8 cellular contexts compared by ENCODE assay signal in genomic region chr17:67651218-67651579, GRCh38.
DNase-seq lines count a peak whose midpoint lies in the region; ATAC-seq, FAIRE-seq and TF ChIP-seq lines count a peak whose summit lies in the region.
"Not testable (repeated sequence)": the region's sequence is repeated elsewhere in the genome, so short reads cannot be mapped to it uniquely, and the experiment has no call there.

No MANE protein-coding gene starts in this region.

- H3K27ac Mint-ChIP-seq in GM23338 = peak overlapping the region; percentile 67; the same call in 1 of the 2 replicates
- peak overlapping the region; percentile 36 for H3K27ac Mint-ChIP-seq in activated CD4-positive, alpha-beta T cell treated with anti-CD3 and anti-CD28 coated beads, Interleukin-2, amount 10 ng/mL, durations not matched to agents 7 days and 5 days
- peak overlapping the region; percentile 19 for H3K27ac Mint-ChIP-seq in activated CD8-positive, alpha-beta T cell treated with anti-CD3 and anti-CD28 coated beads, Interleukin-2, amount 10 ng/mL, durations not matched to agents 7 days and 5 days
- not testable (repeated sequence) for H3K27ac Mint-ChIP-seq in astrocyte (ENCODE audit: unreplicated experiment)
- H3K27ac Mint-ChIP-seq in natural killer cell treated with Interleukin-12 subunit alpha and Interleukin-12 subunit beta and Interleukin-15 and Interleukin-18, amount 100 ng/mL, for 72 hours = peak overlapping the region; percentile 96 to 97
- H3K27ac Mint-ChIP-seq in stimulated activated naive B cell treated with anti-CD40 and anti-IgM and Interleukin-4, amounts not matched to agents 10 μg/mL and 1 μg/mL and 100 μg/mL, for 72 hours = peak overlapping the region; percentile 42

- H3F3A ChIP-seq in GM23338 (replicated peaks; ENCODE audit: low read depth) = not testable (repeated sequence)

- not testable (repeated sequence) for H3K4me3 ChIP-seq in GM23338; astrocyte (ENCODE audit: insufficient read depth, low read depth, low read length)
- H3K4me3 ChIP-seq in OCI-LY3 (ENCODE audit: low read length) = peak overlapping the region; percentile 55; the same call in 1 of the 2 replicates

- H3K36me3 ChIP-seq in GM23338 (ENCODE audit: insufficient read depth); OCI-LY3 (replicated peaks; ENCODE audit: low read depth, low read length); astrocyte (ENCODE audit: insufficient read depth, low read length): not testable (repeated sequence)

- H3K4me1 ChIP-seq in GM23338 (ENCODE audit: insufficient read depth) (peaks cover 19% of the 10 kb centered on the region), OCI-LY3 (ENCODE audit: low read length) (peaks cover 22% of the 10 kb centered on the region), astrocyte (ENCODE audit: insufficient read depth, low read length) (peaks cover 13% of the 10 kb centered on the region)

- H2AFZ ChIP-seq in GM23338; OCI-LY3 (ENCODE audit: low read depth, low read length); astrocyte (ENCODE audit: low read depth, low read length): not testable (repeated sequence)

- TF ChIP-seq CTCF in GM23338 (conservative IDR thresholded peaks at IDR 0.05; ENCODE audit: low read depth in 2 of 2); OCI-LY3 (IDR thresholded peaks at IDR 0.05; ENCODE audit: low read depth, low read length); astrocyte (IDR thresholded peaks at IDR 0.05; ENCODE audit: insufficient read depth, low read depth, low read length): not testable (repeated sequence)

- not testable (repeated sequence) for H3K9me3 Mint-ChIP-seq in GM23338; activated CD4-positive, alpha-beta T cell treated with anti-CD3 and anti-CD28 coated beads, Interleukin-2, amount 10 ng/mL, durations not matched to agents 7 days and 5 days; activated CD8-positive, alpha-beta T cell treated with anti-CD3 and anti-CD28 coated beads, Interleukin-2, amount 10 ng/mL, durations not matched to agents 7 days and 5 days (ENCODE audit: insufficient read depth); astrocyte (ENCODE audit: unreplicated experiment); natural killer cell treated with Interleukin-12 subunit alpha and Interleukin-12 subunit beta and Interleukin-15 and Interleukin-18, amount 100 ng/mL, for 72 hours; stimulated activated naive B cell treated with anti-CD40 and anti-IgM and Interleukin-4, amounts not matched to agents 10 μg/mL and 1 μg/mL and 100 μg/mL, for 72 hours

- FAIRE-seq in GM18507 (lab: Jason Lieb, UNC) = peak; percentile 46
- FAIRE-seq in astrocyte (lab: Jason Lieb, UNC) = not testable (repeated sequence)

- not testable (repeated sequence) for H3K27me3 ChIP-seq in GM23338 (ENCODE audit: insufficient read depth); OCI-LY3 (ENCODE audit: low read depth, low read length); astrocyte (ENCODE audit: insufficient read depth, low read length)

- peaks cover 12% of the 10 kb centered on the region for H3K4me1 Mint-ChIP-seq in GM23338
- not testable (repeated sequence) for H3K4me1 Mint-ChIP-seq in activated CD4-positive, alpha-beta T cell treated with anti-CD3 and anti-CD28 coated beads, Interleukin-2, amount 10 ng/mL, durations not matched to agents 7 days and 5 days; astrocyte (ENCODE audit: low read depth, unreplicated experiment)
- peaks cover 20% of the 10 kb centered on the region for H3K4me1 Mint-ChIP-seq in activated CD8-positive, alpha-beta T cell treated with anti-CD3 and anti-CD28 coated beads, Interleukin-2, amount 10 ng/mL, durations not matched to agents 7 days and 5 days (ENCODE audit: low read depth)
- peaks cover 58 to 77% of the 10 kb centered on the region in 2 donors for H3K4me1 Mint-ChIP-seq in natural killer cell treated with Interleukin-12 subunit alpha and Interleukin-12 subunit beta and Interleukin-15 and Interleukin-18, amount 100 ng/mL, for 72 hours (ENCODE audit: low read depth in 2 of 2)
- peaks cover 5 to 17% of the 10 kb centered on the region in 2 donors for H3K4me1 Mint-ChIP-seq in stimulated activated naive B cell treated with anti-CD40 and anti-IgM and Interleukin-4, amounts not matched to agents 10 μg/mL and 1 μg/mL and 100 μg/mL, for 72 hours

- H3K4me3 Mint-ChIP-seq in GM23338; activated CD4-positive, alpha-beta T cell treated with anti-CD3 and anti-CD28 coated beads, Interleukin-2, amount 10 ng/mL, durations not matched to agents 7 days and 5 days; activated CD8-positive, alpha-beta T cell treated with anti-CD3 and anti-CD28 coated beads, Interleukin-2, amount 10 ng/mL, durations not matched to agents 7 days and 5 days; astrocyte (ENCODE audit: unreplicated experiment); stimulated activated naive B cell treated with anti-CD40 and anti-IgM and Interleukin-4, amounts not matched to agents 10 μg/mL and 1 μg/mL and 100 μg/mL, for 72 hours: not testable (repeated sequence)
- peak overlapping the region; percentile 76 for H3K4me3 Mint-ChIP-seq in natural killer cell treated with Interleukin-12 subunit alpha and Interleukin-12 subunit beta and Interleukin-15 and Interleukin-18, amount 100 ng/mL, for 72 hours

- H3K9ac ChIP-seq in OCI-LY3 (ENCODE audit: low read length) (peak overlapping the region; percentile 13; the same call in 1 of the 2 replicates), astrocyte (ENCODE audit: low read length) (peak overlapping the region; percentile 14)

- not testable (repeated sequence) for H3K79me2 ChIP-seq in GM23338 (replicated peaks; ENCODE audit: insufficient read depth); OCI-LY3 (ENCODE audit: low read length); astrocyte (ENCODE audit: insufficient read depth, low read length)

- not testable (repeated sequence) for H4K20me1 ChIP-seq in GM23338 (replicated peaks; ENCODE audit: insufficient read depth); OCI-LY3 (ENCODE audit: insufficient read depth, low read length); astrocyte (ENCODE audit: insufficient read depth, low read length)

- CTCF ChIA-PET in activated CD4-positive, alpha-beta T cell treated with anti-CD3 and anti-CD28 coated beads, Interleukin-2, amount 10 ng/mL, durations not matched to agents 7 days and 5 days (lab: Charles Lee) = interaction anchor here (1.3 kb wide), 1 partner anchor 13 kb away, joined by 3 read pairs; no protein-coding TSS in a partner anchor
- CTCF ChIA-PET in activated CD8-positive, alpha-beta T cell treated with anti-CD3 and anti-CD28 coated beads, Interleukin-2, amount 10 ng/mL, durations not matched to agents 7 days and 5 days (lab: Charles Lee) = not testable (repeated sequence)

- H3K4me2 ChIP-seq in GM23338 = not testable (repeated sequence)
- H3K4me2 ChIP-seq in OCI-LY3 (ENCODE audit: low read length) (peak overlapping the region; percentile 69), astrocyte (ENCODE audit: low read length) (peak overlapping the region; percentile 56)

- H3K9me3 ChIP-seq in OCI-LY3 (ENCODE audit: insufficient read depth, low read length); astrocyte (ENCODE audit: insufficient read depth, low read depth, low read length): not testable (repeated sequence)

- not testable (repeated sequence) for DNase-seq in GM18507 (ENCODE audit: extremely low spot score, insufficient read length, low read depth); GM23338 (ENCODE audit: low spot score); activated CD4-positive, alpha-beta T cell treated with anti-CD3 and anti-CD28 coated beads, Interleukin-2, amount 10 ng/mL, durations not matched to agents 7 days and 5 days; activated CD8-positive, alpha-beta T cell treated with anti-CD3 and anti-CD28 coated beads, Interleukin-2, amount 10 ng/mL, durations not matched to agents 7 days and 5 days; astrocyte (ENCODE audit: low read depth); natural killer cell treated with Interleukin-12 subunit alpha and Interleukin-12 subunit beta and Interleukin-15 and Interleukin-18, amount 100 ng/mL, for 72 hours (ENCODE audit: low spot score); stimulated activated naive B cell treated with anti-CD40 and anti-IgM and Interleukin-4, amounts not matched to agents 10 μg/mL and 1 μg/mL and 100 μg/mL, for 72 hours

- H3K27me3 Mint-ChIP-seq in GM23338 (ENCODE audit: insufficient read depth, low read depth, poor library complexity); activated CD4-positive, alpha-beta T cell treated with anti-CD3 and anti-CD28 coated beads, Interleukin-2, amount 10 ng/mL, durations not matched to agents 7 days and 5 days; activated CD8-positive, alpha-beta T cell treated with anti-CD3 and anti-CD28 coated beads, Interleukin-2, amount 10 ng/mL, durations not matched to agents 7 days and 5 days (ENCODE audit: low read depth); astrocyte (ENCODE audit: low read depth, unreplicated experiment); natural killer cell treated with Interleukin-12 subunit alpha and Interleukin-12 subunit beta and Interleukin-15 and Interleukin-18, amount 100 ng/mL, for 72 hours; stimulated activated naive B cell treated with anti-CD40 and anti-IgM and Interleukin-4, amounts not matched to agents 10 μg/mL and 1 μg/mL and 100 μg/mL, for 72 hours: not testable (repeated sequence)

- H3K9me2 ChIP-seq in GM23338 (ENCODE audit: insufficient read depth) = not testable (repeated sequence)

- POLR2A ChIA-PET in activated CD4-positive, alpha-beta T cell treated with anti-CD3 and anti-CD28 coated beads, Interleukin-2, amount 10 ng/mL, durations not matched to agents 7 days and 5 days (lab: Charles Lee); activated CD8-positive, alpha-beta T cell treated with anti-CD3 and anti-CD28 coated beads, Interleukin-2, amount 10 ng/mL, durations not matched to agents 7 days and 5 days (lab: Charles Lee): not testable (repeated sequence)

- not testable (repeated sequence) for ATAC-seq in GM23338; activated CD8-positive, alpha-beta T cell treated with anti-CD3 and anti-CD28 coated beads, Interleukin-2, amount 10 ng/mL, durations not matched to agents 7 days and 5 days; natural killer cell treated with Interleukin-12 subunit alpha and Interleukin-12 subunit beta and Interleukin-15 and Interleukin-18, amount 100 ng/mL, for 72 hours; stimulated activated naive B cell treated with anti-CD40 and anti-IgM and Interleukin-4, amounts not matched to agents 10 μg/mL and 1 μg/mL and 100 μg/mL, for 72 hours (replicated peaks)

- H3K27ac ChIP-seq in GM23338 (ENCODE audit: low read depth); astrocyte (ENCODE audit: low read depth, low read length): not testable (repeated sequence)
- H3K27ac ChIP-seq in OCI-LY3 (ENCODE audit: low read length) = peak overlapping the region; percentile 73

- H3K36me3 Mint-ChIP-seq in GM23338 (ENCODE audit: low read depth) = peaks cover 21% of the 10 kb centered on the region; the same call in 2 of the 3 replicates
- H3K36me3 Mint-ChIP-seq in activated CD4-positive, alpha-beta T cell treated with anti-CD3 and anti-CD28 coated beads, Interleukin-2, amount 10 ng/mL, durations not matched to agents 7 days and 5 days (ENCODE audit: low read depth); activated CD8-positive, alpha-beta T cell treated with anti-CD3 and anti-CD28 coated beads, Interleukin-2, amount 10 ng/mL, durations not matched to agents 7 days and 5 days (ENCODE audit: low read depth); astrocyte (ENCODE audit: low read depth, unreplicated experiment); natural killer cell treated with Interleukin-12 subunit alpha and Interleukin-12 subunit beta and Interleukin-15 and Interleukin-18, amount 100 ng/mL, for 72 hours; stimulated activated naive B cell treated with anti-CD40 and anti-IgM and Interleukin-4, amounts not matched to agents 10 μg/mL and 1 μg/mL and 100 μg/mL, for 72 hours: not testable (repeated sequence)
